ENCODE assay signal across 8 cellular contexts in the genomic region with DNA sequence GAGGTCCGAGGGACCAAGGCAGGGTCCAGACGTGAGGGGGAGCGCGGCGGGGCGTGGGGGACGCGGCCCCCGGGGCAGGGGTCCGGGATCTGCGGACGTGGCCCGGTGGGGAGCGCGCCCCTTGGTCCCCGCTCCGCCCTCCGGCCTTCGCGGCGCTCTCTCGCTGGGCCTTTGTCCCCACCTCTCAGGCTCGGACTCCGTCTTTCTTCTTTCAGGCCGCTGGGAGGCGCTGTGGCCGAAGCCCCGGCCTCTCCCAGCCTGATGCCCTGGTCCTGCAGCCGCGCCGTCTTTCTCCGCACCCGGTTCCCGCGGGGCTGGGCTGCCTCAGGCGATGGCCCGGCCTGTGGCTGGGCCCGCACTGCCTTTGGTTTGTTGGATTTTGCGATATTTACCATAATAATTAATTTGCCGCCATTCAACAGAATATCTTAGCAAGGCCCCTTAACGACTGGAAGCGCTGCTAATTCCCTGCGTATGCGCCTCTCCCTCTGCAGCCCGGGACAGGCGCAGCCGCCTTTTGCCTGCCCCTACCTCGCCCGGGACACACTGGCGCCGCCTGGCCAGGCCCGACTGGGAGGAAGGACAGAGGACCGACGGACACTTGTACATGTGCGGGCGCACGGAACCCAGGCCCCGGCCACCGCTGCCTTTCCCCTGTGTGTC. TPM values are rescaled to one million over a fixed set of nuclear protein-coding genes. Genes with fewer than 3 reads are reported as not detected.
A peak's percentile ranks its signal among the peaks of the same experiment; 100 is the strongest.
DNase-seq lines count a peak whose midpoint lies in the region; ATAC-seq and TF ChIP-seq lines count a peak whose summit lies in the region.

No MANE protein-coding gene starts in this region.

- no peak overlapping the region for H3K27ac ChIP-seq in C4-2B
- H3K27ac ChIP-seq in heart right ventricle = no peak overlapping the region

- peaks cover 15 to 43% (median 29%) of the 10 kb centered on the region in 9 donors for H3K4me1 ChIP-seq in heart right ventricle

- no peak overlapping the region for H3K27ac Mint-ChIP-seq in activated T-helper 2 cell treated with anti-CD3 and anti-CD28 coated beads, Interferon-gamma antibody, Interleukin-2, Interleukin-4, amounts not matched to agents 10 μg/mL and 5 μg/mL and 100 μg/mL, durations not matched to agents 14 hours and 24 hours and 36 hours

- ATAC-seq in heart right ventricle (peak; percentile 49 to 81 (median 62)), HG03521 (IDR thresholded peaks at IDR 0.05; ENCODE audit: unreplicated experiment) (no peak)

- peaks cover 14% of the 10 kb centered on the region for H3K4me1 Mint-ChIP-seq in activated T-helper 2 cell treated with anti-CD3 and anti-CD28 coated beads, Interferon-gamma antibody, Interleukin-2, Interleukin-4, amounts not matched to agents 10 μg/mL and 5 μg/mL and 100 μg/mL, durations not matched to agents 14 hours and 24 hours and 36 hours (ENCODE audit: low read depth)

- H3K9me3 ChIP-seq in heart right ventricle = no peaks in the 10 kb centered on the region

- H3K9me3 Mint-ChIP-seq in activated T-helper 2 cell treated with anti-CD3 and anti-CD28 coated beads, Interferon-gamma antibody, Interleukin-2, Interleukin-4, amounts not matched to agents 10 μg/mL and 5 μg/mL and 100 μg/mL, durations not matched to agents 14 hours and 24 hours and 36 hours = no peaks in the 10 kb centered on the region

- 1 to 2% methylated on average over 47 to 59 of the region's 59 CpGs for WGBS in heart right ventricle, 2 donors

- intact Hi-C loops in activated T-helper 2 cell treated with anti-CD3 and anti-CD28 coated beads, Interferon-gamma antibody, Interleukin-2, Interleukin-4, amounts not matched to agents 10 μg/mL and 5 μg/mL and 100 μg/mL, durations not matched to agents 14 hours and 24 hours and 36 hours (cut with micrococcal nuclease) = loop anchor here (2.0 to 10.0 kb wide), 4 partner anchors 21 to 907 kb away; no protein-coding TSS in a partner anchor
- intact Hi-C loops in heart right ventricle (cut with DNase I) = loop anchor here in 7 of 10 donors (5.0 to 10.0 kb wide), 7 partner anchors 387 to 907 kb away; no protein-coding TSS in a partner anchor

- in situ Hi-C loops in KBM-7 (cut with MboI; ENCODE audit: low pct_unique_long_range_greater_than_20kb, low sequenced_read_pairs) = no loop called here

- peak overlapping the region; percentile 4 to 55 (median 39) for H3K4me3 ChIP-seq in heart right ventricle

- TF ChIP-seq CTCF in C4-2B (conservative IDR thresholded peaks at IDR 0.05) = peak; percentile 41
- peak in 8 of 9 donors; percentile 38 to 74 (median 70) for TF ChIP-seq CTCF in heart right ventricle (IDR thresholded peaks at IDR 0.05)

- peaks cover 14 to 98% (median 94%) of the 10 kb centered on the region in 7 donors for H3K27me3 ChIP-seq in heart right ventricle

- no peaks in the 10 kb centered on the region for H3K36me3 Mint-ChIP-seq in activated T-helper 2 cell treated with anti-CD3 and anti-CD28 coated beads, Interferon-gamma antibody, Interleukin-2, Interleukin-4, amounts not matched to agents 10 μg/mL and 5 μg/mL and 100 μg/mL, durations not matched to agents 14 hours and 24 hours and 36 hours (ENCODE audit: low read depth)

- H3K4me3 Mint-ChIP-seq in activated T-helper 2 cell treated with anti-CD3 and anti-CD28 coated beads, Interferon-gamma antibody, Interleukin-2, Interleukin-4, amounts not matched to agents 10 μg/mL and 5 μg/mL and 100 μg/mL, durations not matched to agents 14 hours and 24 hours and 36 hours (ENCODE audit: low read depth) = peak overlapping the region; percentile 45

- no peaks in the 10 kb centered on the region for H3K36me3 ChIP-seq in heart right ventricle

- H3K27me3 Mint-ChIP-seq in activated T-helper 2 cell treated with anti-CD3 and anti-CD28 coated beads, Interferon-gamma antibody, Interleukin-2, Interleukin-4, amounts not matched to agents 10 μg/mL and 5 μg/mL and 100 μg/mL, durations not matched to agents 14 hours and 24 hours and 36 hours (ENCODE audit: low read depth) = peaks cover 79% of the 10 kb centered on the region

- peak; percentile 64 for DNase-seq in GM19238 (ENCODE audit: insufficient read length, low spot score)
- DNase-seq in MV-4-11 (lab: John Stamatoyannopoulos, UW) = peak; percentile 35
- DNase-seq in activated T-helper 2 cell treated with anti-CD3 and anti-CD28 coated beads, Interferon-gamma antibody, Interleukin-2, Interleukin-4, amounts not matched to agents 10 μg/mL and 5 μg/mL and 100 μg/mL, durations not matched to agents 14 hours and 24 hours and 36 hours (ENCODE audit: low spot score) = peak; percentile 34
- no peak for DNase-seq in heart right ventricle
- DNase-seq in retina = peak; percentile 94
- DNase-seq in KBM-7 = no peak

RNA-seq across cellular contexts. Expression of a gene that starts 10.8 kb away (rescaled TPM):
- 0.25 and 0.34 TPM in 2 replicates for total RNA-seq in activated T-helper 2 cell treated with anti-CD3 and anti-CD28 coated beads, Interferon-gamma antibody, Interleukin-2, Interleukin-4, amounts not matched to agents 10 μg/mL and 5 μg/mL and 100 μg/mL, durations not matched to agents 14 hours and 24 hours and 36 hours
- not detected for total RNA-seq in heart right ventricle
- not detected for polyA plus RNA-seq in heart right ventricle

RNA-seq across cellular contexts. Expression of a gene that starts 57.0 kb away (rescaled TPM):
- not detected in 2 replicates for total RNA-seq in activated T-helper 2 cell treated with anti-CD3 and anti-CD28 coated beads, Interferon-gamma antibody, Interleukin-2, Interleukin-4, amounts not matched to agents 10 μg/mL and 5 μg/mL and 100 μg/mL, durations not matched to agents 14 hours and 24 hours and 36 hours
- under 1 TPM; 0.17 to 0.58 (median 0.37) TPM for total RNA-seq in heart right ventricle
- polyA plus RNA-seq in heart right ventricle = 1 to 10 TPM; 1.1 to 1.9 TPM

Comparison
In these comparisons a context has a peak if more than half of its experiments do, and no peak if none do; other contexts are left out.
1. DNase-seq: peak in GM19238 (single experiment), MV-4-11 (single experiment), activated T-helper 2 cell treated with anti-CD3 and anti-CD28 coated beads, Interferon-gamma antibody, Interleukin-2, Interleukin-4, amounts not matched to agents 10 μg/mL and 5 μg/mL and 100 μg/mL, durations not matched to agents 14 hours and 24 hours and 36 hours (single experiment) and retina (single experiment); none in heart right ventricle (0 of 2) and KBM-7 (single experiment).